ENCODE assay signal across 23 cellular contexts in the genomic region with DNA sequence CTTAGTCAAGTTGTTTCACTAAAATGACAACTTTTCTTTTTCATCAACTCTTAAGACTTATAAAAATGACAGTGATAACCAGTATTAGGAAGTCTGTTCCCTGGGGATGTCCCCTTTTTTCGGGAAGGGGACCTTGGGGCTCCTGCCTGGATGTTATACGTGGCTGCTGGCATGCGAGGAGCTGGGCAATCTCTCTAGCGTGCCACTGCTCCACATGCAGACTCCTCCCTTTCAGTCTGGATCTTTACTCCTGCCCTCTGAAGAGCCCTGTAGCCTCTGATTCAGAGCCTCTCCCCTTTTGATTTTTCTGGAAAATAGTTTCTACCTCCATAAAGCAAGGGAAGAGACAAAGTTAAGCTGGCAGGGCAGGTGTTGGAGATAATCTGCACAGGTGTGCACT.
"Had no signal": no experiment of that assay in that cellular context is flagged by ENCODE, and none has a peak within 500 bp of the region (broad histone marks: within the 10 kb centered on the region; RNA-seq: fewer than 3 reads in every experiment).

No MANE protein-coding gene starts in this region.

- H3K4me1 ChIP-seq: breast epithelium, colonic mucosa, heart right ventricle, left lung, lower lobe of right lung, right lobe of liver, tibial artery had no signal

- ATAC-seq: activated CD4-positive, CD25-positive, alpha-beta regulatory T cell treated with anti-CD3 and anti-CD28 coated beads, Interleukin-2, amount 50 U/mL, for 24 hours; esophagus mucosa; heart right ventricle; left lung; lower lobe of right lung; natural killer cell treated with Interleukin-12 subunit alpha and Interleukin-12 subunit beta and Interleukin-15 and Interleukin-18, amount 100 ng/mL, for 72 hours; right lobe of liver; stimulated activated effector memory CD8-positive, alpha-beta T cell treated with anti-CD3 and anti-CD28 coated beads, Interleukin-12 subunit alpha, Interleukin-12 subunit beta, amount 100 ng/mL, for 72 hours had no signal

- DNase-seq: activated CD4-positive, alpha-beta T cell treated with anti-CD3 and anti-CD28 coated beads for 48 hours; activated CD4-positive, alpha-beta T cell treated with anti-CD3 and anti-CD28 coated beads, Interleukin-2, amount 50 U/mL, for 48 hours; activated CD8-positive, alpha-beta memory T cell treated with anti-CD3 and anti-CD28 coated beads for 24 hours; activated effector memory CD4-positive, alpha-beta T cell treated with Interleukin-2 at 50 U/mL for 16 hours; activated naive CD4-positive, alpha-beta T cell treated with anti-CD3 and anti-CD28 coated beads, Interleukin-2, amount 10 ng/mL, durations not matched to agents 7 days and 5 days; amniotic stem cell; colonic mucosa; foreskin fibroblast; heart right ventricle; kidney glomerular epithelial cell; left lung; lower lobe of right lung; mesenchymal stem cell; right lobe of liver; stimulated activated CD4-positive, alpha-beta T cell treated with anti-CD3 and anti-CD28 coated beads, Interleukin-4, amount 100 ng/mL, for 1 hour; tibial artery had no signal

- H3K27ac ChIP-seq: breast epithelium, colonic mucosa, heart right ventricle, left lung, lower lobe of right lung, neutrophil, right lobe of liver, tibial artery, VCaP had no signal

- H3K9me3 ChIP-seq: breast epithelium, colonic mucosa, heart right ventricle, left lung, lower lobe of right lung, neutrophil, right lobe of liver, tibial artery had no signal

- H3K36me3 ChIP-seq: breast epithelium, colonic mucosa, heart right ventricle, left lung, lower lobe of right lung, neutrophil, right lobe of liver, tibial artery had no signal

- H3K4me3 ChIP-seq: breast epithelium, colonic mucosa, heart right ventricle, left lung, lower lobe of right lung, right lobe of liver, tibial artery had no signal

- H3K27me3 ChIP-seq: breast epithelium, colonic mucosa, left lung, neutrophil, right lobe of liver had no signal
